Comparison of ENCODE assay signal across 25 cellular contexts in the genomic region with DNA sequence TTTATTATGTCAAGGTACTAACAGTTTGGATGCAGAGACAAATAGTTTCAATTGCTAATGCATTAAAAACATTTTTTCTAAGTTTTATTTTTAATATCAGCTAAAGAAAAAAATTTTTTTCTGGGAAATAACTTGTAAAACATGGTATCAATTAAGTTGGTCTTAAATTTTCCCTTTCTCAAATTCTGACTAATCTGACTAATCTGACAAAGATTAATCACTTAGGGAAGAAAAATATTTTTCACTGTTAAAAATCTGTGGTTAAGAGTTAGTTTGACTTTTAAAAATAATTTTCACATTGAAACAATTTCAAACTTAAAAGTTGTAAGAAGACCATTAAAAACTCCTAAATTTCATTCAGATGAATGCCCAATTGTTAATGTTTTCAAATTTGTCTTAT.
"Had no signal": no experiment of that assay in that cellular context is flagged by ENCODE, and none has a peak within 500 bp of the region (broad histone marks: within the 10 kb centered on the region; RNA-seq: fewer than 3 reads in every experiment).

No MANE protein-coding gene starts in this region.

- FAIRE-seq: astrocyte, bronchial epithelial cell had no signal

- H3K36me3 ChIP-seq: brain microvascular endothelial cell, esophagus muscularis mucosa had no signal

- H3K4me3 ChIP-seq: coronary artery, esophagus muscularis mucosa had no signal

- H3K27me3 ChIP-seq: brain microvascular endothelial cell, esophagus muscularis mucosa had no signal

- H3K27ac ChIP-seq: brain microvascular endothelial cell, esophagus muscularis mucosa had no signal

- DNase-seq: activated CD4-positive, alpha-beta memory T cell treated with anti-CD3 and anti-CD28 coated beads for 36 hours; activated CD4-positive, alpha-beta T cell treated with anti-CD3 and anti-CD28 coated beads for 36 hours; activated CD4-positive, alpha-beta T cell treated with anti-CD3 and anti-CD28 coated beads, Interleukin-2, amount 10 ng/mL, durations not matched to agents 24 days and 14 days; activated CD4-positive, CD25-positive, alpha-beta regulatory T cell; activated CD4-positive, CD25-positive, alpha-beta regulatory T cell treated with anti-CD3 and anti-CD28 coated beads, Interleukin-2, amount 50 U/mL, for 72 hours; activated CD8-positive, alpha-beta memory T cell treated with anti-CD3 and anti-CD28 coated beads, Interleukin-2, amount 10 ng/mL, durations not matched to agents 7 days and 5 days; activated CD8-positive, alpha-beta memory T cell treated with anti-CD3 and anti-CD28 coated beads, Interleukin-2, amount 50 U/mL, for 4 hours; activated CD8-positive, alpha-beta T cell treated with anti-CD3 and anti-CD28 coated beads, Interleukin-2, amount 10 ng/mL, durations not matched to agents 7 days and 5 days; activated effector memory CD4-positive, alpha-beta T cell treated with anti-CD3 and anti-CD28 coated beads, Interleukin-2, amount 50 U/mL, for 16 hours; activated naive CD4-positive, alpha-beta T cell treated with anti-CD3 and anti-CD28 coated beads for 36 hours; activated naive CD8-positive, alpha-beta T cell treated with anti-CD3 and anti-CD28 coated beads for 36 hours; activated naive CD8-positive, alpha-beta T cell treated with anti-CD3 and anti-CD28 coated beads, Interleukin-2, amount 50 U/mL, for 24 hours; activated T-cell treated with anti-CD3 and anti-CD28 coated beads, Interleukin-2, amount 50 U/mL, for 1 hour; activated T-cell treated with anti-CD3 and anti-CD28 coated beads, Interleukin-2, amount 50 U/mL, for 48 hours; brain microvascular endothelial cell; effector CD4-positive, alpha-beta T cell; effector memory CD8-positive, alpha-beta T cell; erythroblast; foreskin melanocyte; head of caudate nucleus; T-helper 2 cell had no signal

- H3K9me3 ChIP-seq: esophagus muscularis mucosa had no signal

- ATAC-seq: activated CD4-positive, alpha-beta T cell treated with anti-CD3 and anti-CD28 coated beads for 36 hours; activated CD8-positive, alpha-beta memory T cell treated with anti-CD3 and anti-CD28 coated beads, Interleukin-2, amount 10 ng/mL, durations not matched to agents 7 days and 5 days; activated CD8-positive, alpha-beta T cell treated with anti-CD3 and anti-CD28 coated beads, Interleukin-2, amount 10 ng/mL, durations not matched to agents 7 days and 5 days; activated naive CD8-positive, alpha-beta T cell treated with anti-CD3 and anti-CD28 coated beads, Interleukin-2, amount 50 U/mL, for 24 hours; effector memory CD8-positive, alpha-beta T cell had no signal
